Comparison of ENCODE assay signal across 9 cellular contexts in genomic region chr1:153533689-153534201, GRCh38. TPM values are rescaled to one million over a fixed set of nuclear protein-coding genes. Genes with fewer than 3 reads are reported as not detected.
DNase-seq lines count a peak whose midpoint lies in the region; ATAC-seq and TF ChIP-seq lines count a peak whose summit lies in the region.
"Had no signal": no experiment of that assay in that cellular context is flagged by ENCODE, and none has a peak within 500 bp of the region (broad histone marks: within the 10 kb centered on the region; RNA-seq: fewer than 3 reads in every experiment).

No MANE protein-coding gene starts in this region.

- POLR2A ChIA-PET in RWPE1 (lab: Yijun Ruan, JAX; ENCODE audit: low non-redundant PET), result interaction anchor here (1.2 to 1.4 kb wide), 2 partner anchors 18 to 22 kb away, joined by 6 to 7 read pairs; no protein-coding TSS in a partner anchor

- H3K27ac ChIP-seq in RWPE1 (peak overlapping the region; percentile 99), colonic mucosa (peak overlapping the region; percentile 99), lower lobe of right lung (peak overlapping the region; percentile 100), upper lobe of right lung (peak overlapping the region; percentile 99)
- H3K27ac ChIP-seq: 22Rv1 had no signal

- H3K4me1 ChIP-seq in colonic mucosa, result peaks cover 15% of the 10 kb centered on the region
- peaks cover 46% of the 10 kb centered on the region for H3K4me1 ChIP-seq in lower lobe of right lung
- peaks cover 40% of the 10 kb centered on the region for H3K4me1 ChIP-seq in upper lobe of right lung

- CTCF ChIA-PET in RWPE1 (lab: Yijun Ruan, JAX), result interaction anchor here (0.6 to 5.3 kb wide), 8 partner anchors 17 to 220 kb away, joined by 3 to 32 read pairs (median 5); no protein-coding TSS in a partner anchor

- peak in 1 of 2 donors; percentile 30 for ATAC-seq in lower lobe of right lung
- peak; percentile 0 for ATAC-seq in upper lobe of right lung
- ATAC-seq in GM21529 (IDR thresholded peaks at IDR 0.05; ENCODE audit: unreplicated experiment), result no peak

- H3K9me3 ChIP-seq in colonic mucosa, result no peaks in the 10 kb centered on the region
- H3K9me3 ChIP-seq in lower lobe of right lung, result no peaks in the 10 kb centered on the region
- H3K9me3 ChIP-seq in upper lobe of right lung, result no peaks in the 10 kb centered on the region

- TF ChIP-seq CTCF in RWPE1 (conservative IDR thresholded peaks at IDR 0.05; ENCODE audit: low read depth) (no peak), colonic mucosa (IDR thresholded peaks at IDR 0.05) (no peak), lower lobe of right lung (IDR thresholded peaks at IDR 0.05) (no peak), upper lobe of right lung (IDR thresholded peaks at IDR 0.05) (no peak)

- intact Hi-C loops in colonic mucosa (cut with DNase I) (loop anchor here (1.0 kb wide), 1 partner anchor 35 kb away; no protein-coding TSS in a partner anchor), lower lobe of right lung (cut with DNase I) (loop anchor here (5.0 kb wide), 1 partner anchor 34 kb away; the partner anchor contains the start of gene S100A2), upper lobe of right lung (cut with DNase I) (loop anchor here (5.0 kb wide), 1 partner anchor 34 kb away; the partner anchor contains the start of gene S100A2)

- peak overlapping the region; percentile 99 to 100 for H3K9ac ChIP-seq in colonic mucosa (ENCODE audit: low read depth in 2 of 2, low read length in 2 of 2)

- H3K4me3 ChIP-seq in colonic mucosa, result peak overlapping the region; percentile 76
- peak overlapping the region; percentile 98 for H3K4me3 ChIP-seq in lower lobe of right lung
- peak overlapping the region; percentile 87 for H3K4me3 ChIP-seq in upper lobe of right lung

- H3K27me3 ChIP-seq in colonic mucosa (no peaks in the 10 kb centered on the region), lower lobe of right lung (ENCODE audit: low read depth) (no peaks in the 10 kb centered on the region), upper lobe of right lung (no peaks in the 10 kb centered on the region)

- DNase-seq in DMS 273 (lab: John Stamatoyannopoulos, UW; ENCODE audit: unreplicated experiment) (peak; percentile 69), DMS 273 treated with DMSO at 0.1 percent for 48 hours (lab: John Stamatoyannopoulos, UW) (no peak), RWPE1 (ENCODE audit: low spot score) (peak; percentile 94), colonic mucosa (peak; percentile 68), lower lobe of right lung (no peak), upper lobe of right lung (peak; percentile 70), NCI-H1930 (lab: John Stamatoyannopoulos, UW) (no peak)

- H3K36me3 ChIP-seq in colonic mucosa (no peaks in the 10 kb centered on the region), lower lobe of right lung (peaks cover 12% of the 10 kb centered on the region), upper lobe of right lung (peaks cover 10% of the 10 kb centered on the region)

RNA-seq across cellular contexts. Expression of gene S100A6, which starts 2.0 kb away (rescaled TPM):
- total RNA-seq in colonic mucosa (1,000 to 10,000 TPM; 2,444 to 2,474 TPM), lower lobe of right lung (1,109 TPM), upper lobe of right lung (1,046 TPM)

RNA-seq across cellular contexts. Expression of gene S100A5, which starts 7.0 kb away (rescaled TPM):
- total RNA-seq in colonic mucosa (not detected), lower lobe of right lung (not detected), upper lobe of right lung (not detected)

RNA-seq across cellular contexts. Expression of gene S100A4, which starts 11.9 kb away (rescaled TPM):
- total RNA-seq in colonic mucosa, result 10 to 100 TPM; 41.8 to 83.8 TPM
- 600 TPM for total RNA-seq in lower lobe of right lung
- total RNA-seq in upper lobe of right lung, result 377 TPM

RNA-seq across cellular contexts. Expression of gene S100A3, which starts 15.3 kb away (rescaled TPM):
- total RNA-seq in colonic mucosa, result under 1 TPM in 1 of 2 donors, not detected in 1; 0.61 TPM
- 4.5 TPM for total RNA-seq in lower lobe of right lung
- total RNA-seq in upper lobe of right lung, result 1.3 TPM

RNA-seq across cellular contexts. Expression of gene S100A2, which starts 31.9 kb away (rescaled TPM):
- total RNA-seq in colonic mucosa, result 1 to 10 TPM; 1.0 to 2.4 TPM
- total RNA-seq in lower lobe of right lung, result 3.8 TPM
- total RNA-seq in upper lobe of right lung, result 5.6 TPM

Comparison
In these comparisons a context has a peak if more than half of its experiments do, and no peak if none do; other contexts are left out.
1. DNase-seq: peak in DMS 273 (single experiment), RWPE1 (single experiment), colonic mucosa (single experiment) and upper lobe of right lung (single experiment); none in DMS 273 treated with DMSO at 0.1 percent for 48 hours (single experiment), lower lobe of right lung (single experiment) and NCI-H1930 (0 of 2).
2. Peak in every context shown above with its lines, with median percentiles within 50 percentile points of each other: H3K27ac ChIP-seq and H3K4me3 ChIP-seq.